ENCODE assay signal across 8 cellular contexts in genomic region chr7:47937065-47937687, GRCh38. TPM values are rescaled to one million over a fixed set of nuclear protein-coding genes. Genes with fewer than 3 reads are reported as not detected.
DNase-seq lines count a peak whose midpoint lies in the region; ATAC-seq and TF ChIP-seq lines count a peak whose summit lies in the region.

No MANE protein-coding gene starts in this region.

- H3K4me3 ChIP-seq in testis, result no peak overlapping the region

- peaks cover 3% of the 10 kb centered on the region for H3K4me1 Mint-ChIP-seq in activated T-cell treated with anti-CD3 and anti-CD28 coated beads, Interleukin-2, amount 50 U/mL, for 4 hours (ENCODE audit: low read depth)

- H3K36me3 Mint-ChIP-seq in activated T-cell treated with anti-CD3 and anti-CD28 coated beads, Interleukin-2, amount 50 U/mL, for 4 hours (ENCODE audit: insufficient read depth), result peaks cover 1% of the 10 kb centered on the region

- DNase-seq in GM10266 (ENCODE audit: extremely low spot score), result peak; percentile 85
- peak; percentile 79 for DNase-seq in GM19238 (ENCODE audit: insufficient read length, low spot score)
- no peak for DNase-seq in activated T-cell treated with anti-CD3 and anti-CD28 coated beads, Interleukin-2, amount 50 U/mL, for 4 hours
- DNase-seq in NCI-H2029 treated with DMSO at 0.1 percent for 48 hours (lab: John Stamatoyannopoulos, UW), result no peak
- no peak for DNase-seq in testis
- no peak for DNase-seq in NCI-H1694 treated with DMSO at 0.1 percent for 48 hours (lab: John Stamatoyannopoulos, UW)
- no peak for DNase-seq in NCI-H1436 (lab: John Stamatoyannopoulos, UW)

- H3K9me3 ChIP-seq in testis, result no peaks in the 10 kb centered on the region

- no peaks in the 10 kb centered on the region for H3K9me3 Mint-ChIP-seq in activated T-cell treated with anti-CD3 and anti-CD28 coated beads, Interleukin-2, amount 50 U/mL, for 4 hours

- H3K36me3 ChIP-seq in testis (ENCODE audit: low read depth, missing control alignments), result no peaks in the 10 kb centered on the region

- TF ChIP-seq CTCF in GM10266 (IDR thresholded peaks at IDR 0.05; ENCODE audit: control insufficient read depth, insufficient read depth, low read depth, missing control alignments) (no peak), testis (IDR thresholded peaks at IDR 0.05) (no peak)

- H3K27me3 ChIP-seq in testis, result no peaks in the 10 kb centered on the region

- peak; percentile 93 for ATAC-seq in HG03060 (IDR thresholded peaks at IDR 0.05; ENCODE audit: low read depth, unreplicated experiment)
- peak; percentile 44 to 63 for ATAC-seq in activated T-cell treated with anti-CD3 and anti-CD28 coated beads, Interleukin-2, amount 50 U/mL, for 4 hours

- 81 to 84% methylated on average over 10 to 17 of the region's 17 CpGs for WGBS in testis, 2 donors

- no peaks in the 10 kb centered on the region for H3K27me3 Mint-ChIP-seq in activated T-cell treated with anti-CD3 and anti-CD28 coated beads, Interleukin-2, amount 50 U/mL, for 4 hours (ENCODE audit: low read depth)

- H3K4me1 ChIP-seq in testis, result peaks cover 5% of the 10 kb centered on the region

- no peak overlapping the region for H3K4me3 Mint-ChIP-seq in activated T-cell treated with anti-CD3 and anti-CD28 coated beads, Interleukin-2, amount 50 U/mL, for 4 hours

- H3K27ac ChIP-seq in testis, result no peak overlapping the region

- intact Hi-C loops in testis (cut with DNase I; ENCODE audit: low total_unique reads), result no loop called here

- no peak for TF ChIP-seq POLR2A in testis (IDR thresholded peaks at IDR 0.05)

RNA-seq across cellular contexts. Expression of gene PKD1L1, which starts 11.1 kb away (rescaled TPM):
- total RNA-seq in activated T-cell treated with anti-CD3 and anti-CD28 coated beads, Interleukin-2, amount 50 U/mL, for 4 hours, result under 1 TPM; 0.08 to 0.29 (median 0.18) TPM
- 1 to 10 TPM; 4.0 to 4.8 TPM for total RNA-seq in testis
- 4.2 TPM for polyA plus RNA-seq in testis (ENCODE audit: insufficient read depth, low read depth, low replicate concordance)

RNA-seq across cellular contexts. Expression of gene HUS1, which starts 42.2 kb away (rescaled TPM):
- 10 to 100 TPM; 48.9 to 55.3 (median 54.8) TPM for total RNA-seq in activated T-cell treated with anti-CD3 and anti-CD28 coated beads, Interleukin-2, amount 50 U/mL, for 4 hours
- total RNA-seq in testis, result 10 to 100 TPM; 39.4 to 40.3 TPM
- 18.4 TPM for polyA plus RNA-seq in testis (ENCODE audit: insufficient read depth, low read depth, low replicate concordance)

Comparison
In these comparisons a context has a peak if more than half of its experiments do, and no peak if none do; other contexts are left out.
1. DNase-seq: peak in GM10266 (single experiment) and GM19238 (single experiment); none in activated T-cell treated with anti-CD3 and anti-CD28 coated beads, Interleukin-2, amount 50 U/mL, for 4 hours (single experiment), NCI-H2029 treated with DMSO at 0.1 percent for 48 hours (single experiment), testis (single experiment), NCI-H1694 treated with DMSO at 0.1 percent for 48 hours (single experiment) and NCI-H1436 (single experiment).